Comparison of ENCODE assay signal across 1 cellular context in genomic region chr3:126910231-126910630, GRCh38.
TF ChIP-seq lines count a peak whose summit lies in the region.

No MANE protein-coding gene starts in this region.

TF ChIP-seq in GM23338, 12 proteins besides CTCF, POLR2A, EP300 and RAD21 (continued from another document):
- TF ChIP-seq ZNF462 (CRISPR knock-in tag; IDR thresholded peaks at IDR 0.05) (no peak), ZNF331 (CRISPR knock-in tag; IDR thresholded peaks at IDR 0.05; ENCODE audit: low read depth) (no peak), NANOG (IDR thresholded peaks at IDR 0.05; ENCODE audit: borderline replicate concordance) (no peak), CREB1 (CRISPR knock-in tag; IDR thresholded peaks at IDR 0.05; ENCODE audit: low read depth) (no peak), POLR2AphosphoS5 (IDR thresholded peaks at IDR 0.05; ENCODE audit: low read depth) (no peak), ZNF114 (CRISPR knock-in tag; IDR thresholded peaks at IDR 0.05) (no peak), EZH2 (IDR thresholded peaks at IDR 0.05; ENCODE audit: low read depth, unreplicated experiment) (no peak), ETS1 (IDR thresholded peaks at IDR 0.05) (no peak)
